Comparison of ENCODE assay signal across 21 cellular contexts in genomic region chr17:33948299-33948698, GRCh38.
DNase-seq lines count a peak whose midpoint lies in the region; ATAC-seq, FAIRE-seq and TF ChIP-seq lines count a peak whose summit lies in the region.
"Had no signal": no experiment of that assay in that cellular context is flagged by ENCODE, and none has a peak within 500 bp of the region (broad histone marks: within the 10 kb centered on the region; RNA-seq: fewer than 3 reads in every experiment).

No MANE protein-coding gene starts in this region.

- no peaks in the 10 kb centered on the region for H3K9me1 ChIP-seq in K562 (ENCODE audit: control insufficient read depth, insufficient read depth, low read length)

- no peaks in the 10 kb centered on the region for H3K79me1 ChIP-seq in neuronal stem cell (ENCODE audit: low read depth, low read length)

- 48% methylated on average over 7 of the region's 7 CpGs for WGBS in K562 (ENCODE audit: insufficient coverage, low coverage, missing lambda C conversion rate)
- WGBS in neuronal stem cell (ENCODE audit: extremely low coverage in 2 of 2, insufficient read length in 2 of 2, insufficient replicate concordance in 1 of 2), 2 donors = no CpG with 5 or more reads among the region's 7 CpGs

- FAIRE-seq in K562 (lab: Jason Lieb, UNC) = no peak
- FAIRE-seq: A549, GM12878, GM19239 had no signal

- no peak overlapping the region for H2AK5ac ChIP-seq in neuronal stem cell (ENCODE audit: low read depth, low read length)

- no peak overlapping the region for H4K8ac ChIP-seq in neuronal stem cell (ENCODE audit: low read depth, low read length)

- no TSS peak for BruUV-seq in K562 (replicated peaks; lab: Mats Ljungman, UMichigan)

- H3K4me2 ChIP-seq in K562 (ENCODE audit: insufficient read depth, low read length) (no peak overlapping the region), neuronal stem cell (ENCODE audit: insufficient read depth, low read length, poor library complexity, severe bottlenecking) (no peak overlapping the region)
- H3K4me2 ChIP-seq: A549 had no signal

- H3K18ac ChIP-seq in neuronal stem cell (ENCODE audit: low read length) = peak overlapping the region; percentile 3

- H3K9ac ChIP-seq in K562 (ENCODE audit: insufficient read depth in 1 of 2, low read depth in 2 of 2, low read length in 2 of 2) (peak overlapping the region in 1 of 2 experiments; percentile 32; a peak in 1 of 4 replicates), neuronal stem cell (ENCODE audit: low read depth, low read length, poor library complexity) (no peak overlapping the region)
- H3K9ac ChIP-seq: GM23248 had no signal

- H3K4me1 ChIP-seq in K562 (replicated peaks in 1 of 2; ENCODE audit: control insufficient read depth in 2 of 2, insufficient read depth in 2 of 2, low read length in 2 of 2) = peaks cover 11 to 32% of the 10 kb centered on the region in 2 experiments; a peak in 4 of 5 replicates
- H3K4me1 ChIP-seq in neuronal stem cell (ENCODE audit: control insufficient read depth in 2 of 2, insufficient read depth in 1 of 2, low read depth in 1 of 2, low read length in 2 of 2) = no peaks in the 10 kb centered on the region
- H3K4me1 ChIP-seq: A549 had no signal

- peak; percentile 97 for DNase-seq in G401 (ENCODE audit: low spot score)
- DNase-seq in K562 (ENCODE audit: extremely low read depth in 1 of 4, low spot score in 3 of 4) = no peak
- DNase-seq in cerebellum (ENCODE audit: low spot score) = peak; percentile 84
- DNase-seq in neuronal stem cell (ENCODE audit: low spot score) = no peak
- no peak for DNase-seq in type B pancreatic cell (ENCODE audit: extremely low spot score, unreplicated experiment)
- DNase-seq in AG08396 (ENCODE audit: low spot score) = no peak
- no peak for DNase-seq in T1000 (lab: John Stamatoyannopoulos, UW)
- DNase-seq: 8988T; ACHN; Calu3; CD4-positive, alpha-beta memory T cell; COR-L47; DMS153; DND-41; GDM1; GM23248; H7; HCEC 1CT had no signal

- no peaks in the 10 kb centered on the region for H3K9me3 ChIP-seq in K562 (replicated peaks; ENCODE audit: control insufficient read depth, insufficient read depth, low read depth, low read length)
- H3K9me3 ChIP-seq in neuronal stem cell (replicated peaks in 1 of 2; ENCODE audit: control insufficient read depth in 2 of 2, insufficient read depth in 1 of 2, low read depth in 1 of 2, low read length in 2 of 2) = no peaks in the 10 kb centered on the region
- H3K9me3 ChIP-seq: A549 had no signal

- H2BK15ac ChIP-seq in neuronal stem cell (ENCODE audit: low read length) = no peak overlapping the region

- H3K27ac Mint-ChIP-seq in type B pancreatic cell = no peak overlapping the region
- H3K27ac Mint-ChIP-seq: CD4-positive, alpha-beta memory T cell had no signal

- in situ Hi-C loops in G401 (cut with HindIII; ENCODE audit: low sequenced_read_pairs) = no loop called here
- in situ Hi-C loops in K562 (cut with MboI) = loop anchor here (5.0 kb wide), 1 partner anchor 166 kb away; no protein-coding TSS in a partner anchor

- ATAC-seq in K562 = no peak
- ATAC-seq: A549, GM12878 had no signal

- no peak overlapping the region for H3K27ac ChIP-seq in K562 (ENCODE audit: extremely low read depth, low read depth, low read length)
- no peak overlapping the region for H3K27ac ChIP-seq in neuronal stem cell (replicated peaks; ENCODE audit: low read length)
- H3K27ac ChIP-seq: A549, GM23248 had no signal

- H2BK120ac ChIP-seq in neuronal stem cell (ENCODE audit: low read depth, low read length) = no peak overlapping the region

- CTCF ChIA-PET in K562 (lab: Yijun Ruan, JAX; ENCODE audit: low intra/inter-chr PET ratio) = interaction anchor here (0.7 to 2.0 kb wide), 3 partner anchors 48 to 169 kb away, joined by 3 to 18 read pairs (median 3); no protein-coding TSS in a partner anchor

- no peaks in the 10 kb centered on the region for H3K36me3 Mint-ChIP-seq in type B pancreatic cell
- H3K36me3 Mint-ChIP-seq: CD4-positive, alpha-beta memory T cell had no signal

- POLR2A ChIA-PET in K562 (lab: Yijun Ruan, JAX) = interaction anchor here (0.6 to 1.5 kb wide), 3 partner anchors 9 to 193 kb away, joined by 3 to 7 read pairs (median 4); no protein-coding TSS in a partner anchor

- no peak overlapping the region for H3K23ac ChIP-seq in neuronal stem cell (ENCODE audit: low read depth, low read length, poor library complexity)

- H3K4me3 Mint-ChIP-seq in type B pancreatic cell = no peak overlapping the region
- H3K4me3 Mint-ChIP-seq: CD4-positive, alpha-beta memory T cell had no signal

- H3K9me3 Mint-ChIP-seq in type B pancreatic cell = no peaks in the 10 kb centered on the region
- H3K9me3 Mint-ChIP-seq: CD4-positive, alpha-beta memory T cell had no signal

- TF ChIP-seq POLR2A in K562 (conservative IDR thresholded peaks at IDR 0.05) = no peak

- peaks cover 24% of the 10 kb centered on the region for H3K27me3 Mint-ChIP-seq in type B pancreatic cell

- no peak for TF ChIP-seq EP300 in K562 (IDR thresholded peaks at IDR 0.05; ENCODE audit: low read length)

- H3K4ac ChIP-seq in neuronal stem cell (ENCODE audit: low read length) = no peak overlapping the region

- H3K4me1 Mint-ChIP-seq in type B pancreatic cell (ENCODE audit: unreplicated experiment) = peaks cover 3% of the 10 kb centered on the region
- H3K4me1 Mint-ChIP-seq: CD4-positive, alpha-beta memory T cell had no signal

- no peak overlapping the region for H2BK12ac ChIP-seq in neuronal stem cell (ENCODE audit: low read length)

- H4K20me1 ChIP-seq in K562 (replicated peaks; ENCODE audit: control insufficient read depth, insufficient read depth, low read length) = no peaks in the 10 kb centered on the region

- no peak for TF ChIP-seq CTCF in K562 (IDR thresholded peaks at IDR 0.05 in 2 of 3, conservative IDR thresholded peaks at IDR 0.05 in 1 of 3; ENCODE audit: insufficient read depth in 2 of 3, low read depth in 1 of 3, low read length in 3 of 3)
- no peak for TF ChIP-seq CTCF in type B pancreatic cell (conservative IDR thresholded peaks at IDR 0.05)

- H3K36me3 ChIP-seq in K562 (ENCODE audit: control insufficient read depth, insufficient read depth, low read length) = no peaks in the 10 kb centered on the region
- no peaks in the 10 kb centered on the region for H3K36me3 ChIP-seq in neuronal stem cell (replicated peaks in 1 of 2; ENCODE audit: control insufficient read depth in 2 of 2, insufficient read depth in 2 of 2, low read length in 2 of 2)

- H3K27me3 ChIP-seq in K562 (ENCODE audit: control insufficient read depth in 2 of 2, insufficient read depth in 2 of 2, low read length in 2 of 2) (no peaks in the 10 kb centered on the region), neuronal stem cell (ENCODE audit: control insufficient read depth in 3 of 3, insufficient read depth in 3 of 3, low read depth in 1 of 3, low read length in 3 of 3) (no peaks in the 10 kb centered on the region)

- H3K79me2 ChIP-seq in K562 (ENCODE audit: control insufficient read depth, insufficient read depth, low read length) = no peaks in the 10 kb centered on the region

- no peak for TF ChIP-seq RAD21 in K562 (CRISPR knock-in tag; conservative IDR thresholded peaks at IDR 0.05 in 1 of 2, IDR thresholded peaks at IDR 0.05 in 1 of 2)

- intact Hi-C loops in K562 (cut with micrococcal nuclease) = no loop called here

- no peak overlapping the region for H2BK5ac ChIP-seq in neuronal stem cell (ENCODE audit: low read length)

- H4K91ac ChIP-seq in neuronal stem cell (ENCODE audit: low read depth, low read length, poor library complexity) = no peak overlapping the region

- no peak overlapping the region for H2AFZ ChIP-seq in K562 (ENCODE audit: low read depth, low read length)
- no peak overlapping the region for H2AFZ ChIP-seq in neuronal stem cell (ENCODE audit: low read length)
- H2AFZ ChIP-seq: GM23248 had no signal

- no peak overlapping the region for H3K4me3 ChIP-seq in K562
- H3K4me3 ChIP-seq in neuronal stem cell (ENCODE audit: low read length in 2 of 2) = no peak overlapping the region
- H3K4me3 ChIP-seq: A549, GM12878, GM23248 had no signal

- H3K14ac ChIP-seq in neuronal stem cell (ENCODE audit: low read length) = no peak overlapping the region

TF ChIP-seq in K562, 482 proteins besides CTCF, POLR2A, EP300 and RAD21 (continues in another document):
- no peak for TF ChIP-seq POU5F1 (IDR thresholded peaks at IDR 0.05; ENCODE audit: borderline replicate concordance, low read depth, low read length, partially characterized antibody)
- TF ChIP-seq ZBTB7A (IDR thresholded peaks at IDR 0.05; ENCODE audit: borderline replicate concordance, control insufficient read depth, low read depth, low read length) = no peak

Comparison
In these comparisons a context has a peak if more than half of its experiments do, and no peak if none do; other contexts are left out.
1. DNase-seq: peak in G401 (single experiment) and cerebellum (single experiment); none in K562 (0 of 4), neuronal stem cell (single experiment), type B pancreatic cell (single experiment), AG08396 (single experiment) and T1000 (single experiment).